22 cellular contexts compared by ENCODE assay signal in the genomic region with DNA sequence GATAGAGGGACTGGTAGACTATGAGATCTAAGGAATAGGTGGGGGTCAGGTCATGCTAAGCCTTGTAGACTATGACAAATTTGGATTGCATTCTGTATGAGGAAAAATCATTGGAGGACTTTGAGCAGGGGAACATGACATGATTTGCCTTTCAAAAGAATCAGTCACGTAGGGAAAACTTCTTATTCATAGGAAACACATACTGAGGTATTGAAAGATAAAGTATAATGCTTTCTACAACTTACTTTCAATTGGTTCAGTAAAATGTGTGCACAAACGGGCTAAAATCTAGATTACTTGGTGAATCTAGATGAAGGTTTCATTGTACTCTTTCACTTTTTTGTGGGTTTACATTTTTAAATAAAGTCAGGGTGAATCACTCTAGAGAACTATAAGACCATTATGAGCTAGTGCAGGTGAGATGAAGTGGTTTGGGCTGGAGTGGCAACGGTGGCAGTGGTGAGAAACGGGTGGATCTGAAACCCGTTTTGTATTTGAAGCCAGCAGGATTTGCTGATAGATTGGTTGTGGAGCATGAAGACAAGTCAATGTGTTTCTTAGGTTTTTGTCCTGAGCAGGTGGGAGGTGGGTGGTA. TPM values are rescaled to one million over a fixed set of nuclear protein-coding genes. Genes with fewer than 3 reads are reported as not detected.
DNase-seq lines count a peak whose midpoint lies in the region; ATAC-seq, FAIRE-seq and TF ChIP-seq lines count a peak whose summit lies in the region.
"Had no signal": no experiment of that assay in that cellular context is flagged by ENCODE, and none has a peak within 500 bp of the region (broad histone marks: within the 10 kb centered on the region; RNA-seq: fewer than 3 reads in every experiment).

No MANE protein-coding gene starts in this region.

- H3K79me2 ChIP-seq in keratinocyte (ENCODE audit: control insufficient read depth, insufficient read depth, low read length): peaks cover 8% of the 10 kb centered on the region

- H3K23ac ChIP-seq in neuronal stem cell (ENCODE audit: low read depth, low read length, poor library complexity): no peak overlapping the region

- peaks cover 27% of the 10 kb centered on the region for H3K4me1 ChIP-seq in keratinocyte (ENCODE audit: control insufficient read depth, extremely low read depth, insufficient read depth, low read length)
- no peaks in the 10 kb centered on the region for H3K4me1 ChIP-seq in colonic mucosa
- no peaks in the 10 kb centered on the region for H3K4me1 ChIP-seq in neuronal stem cell (ENCODE audit: control insufficient read depth in 2 of 2, insufficient read depth in 1 of 2, low read depth in 1 of 2, low read length in 2 of 2)

- peak; percentile 19 for DNase-seq in AG20443 (ENCODE audit: low spot score)
- peak; percentile 72 for DNase-seq in NCI-H226
- peak; percentile 93 for DNase-seq in bronchial epithelial cell (ENCODE audit: low read depth)
- no peak for DNase-seq in keratinocyte (ENCODE audit: low read depth, low spot score)
- no peak for DNase-seq in NCI-H2196 (lab: John Stamatoyannopoulos, UW; ENCODE audit: unreplicated experiment)
- DNase-seq in colonic mucosa: no peak
- DNase-seq in neuronal stem cell (ENCODE audit: low spot score): no peak
- DNase-seq: activated gamma-delta T cell treated with Interleukin-2 at 50 U/mL for 16 hours; aorta; DND-41; KG1; NCI-H1048; NCI-H2029 treated with DMSO at 0.1 percent for 48 hours; NCI-H524; right cardiac atrium; stimulated activated naive CD8-positive, alpha-beta T cell treated with anti-CD3 and anti-CD28 coated beads, Interleukin-15, amount 100 ng/mL, for 72 hours; trophoblast cell had no signal

- ATAC-seq in GM21529 (IDR thresholded peaks at IDR 0.05; ENCODE audit: unreplicated experiment): no peak
- ATAC-seq: stimulated activated naive CD8-positive, alpha-beta T cell treated with anti-CD3 and anti-CD28 coated beads, Interleukin-15, amount 100 ng/mL, for 72 hours had no signal

- H3K9ac ChIP-seq in keratinocyte (ENCODE audit: control insufficient read depth, extremely low read depth, insufficient read depth, low read length) (no peak overlapping the region), colonic mucosa (ENCODE audit: low read depth in 2 of 2, low read length in 2 of 2) (no peak overlapping the region), neuronal stem cell (ENCODE audit: low read depth, low read length, poor library complexity) (no peak overlapping the region)

- H3K4ac ChIP-seq in neuronal stem cell (ENCODE audit: low read length): no peak overlapping the region

- H3K79me1 ChIP-seq in neuronal stem cell (ENCODE audit: low read depth, low read length): no peaks in the 10 kb centered on the region

- no peaks in the 10 kb centered on the region for H3K27me3 ChIP-seq in bronchial epithelial cell (ENCODE audit: control insufficient read depth, insufficient read depth, low read length)
- no peaks in the 10 kb centered on the region for H3K27me3 ChIP-seq in keratinocyte (ENCODE audit: control insufficient read depth, extremely low read depth, insufficient read depth, low read length)
- H3K27me3 ChIP-seq in colonic mucosa: no peaks in the 10 kb centered on the region
- no peaks in the 10 kb centered on the region for H3K27me3 ChIP-seq in neuronal stem cell (ENCODE audit: control insufficient read depth in 3 of 3, insufficient read depth in 3 of 3, low read depth in 1 of 3, low read length in 3 of 3)

- no peaks in the 10 kb centered on the region for H4K20me1 ChIP-seq in keratinocyte (ENCODE audit: control insufficient read depth, extremely low read depth, insufficient read depth, low read length)

- dilution Hi-C loops in keratinocyte (cut with MboI; ENCODE audit: extremely low pct_ligation_motif_present, low sequenced_read_pairs): no loop called here

- no CpG with 5 or more reads among the region's 5 CpGs for WGBS in neuronal stem cell (ENCODE audit: extremely low coverage in 2 of 2, insufficient read length in 2 of 2, insufficient replicate concordance in 1 of 2), 2 donors

- H3K18ac ChIP-seq in neuronal stem cell (ENCODE audit: low read length): no peak overlapping the region

- no peaks in the 10 kb centered on the region for H3K9me1 ChIP-seq in keratinocyte (ENCODE audit: control insufficient read depth, extremely low read depth, insufficient read depth, low read length)

- H3K36me3 ChIP-seq in bronchial epithelial cell (ENCODE audit: control insufficient read depth, insufficient read depth, low read length): no peaks in the 10 kb centered on the region
- H3K36me3 ChIP-seq in keratinocyte (ENCODE audit: control insufficient read depth in 2 of 2, extremely low read depth in 1 of 2, insufficient read depth in 2 of 2, low read length in 2 of 2): no peaks in the 10 kb centered on the region
- no peaks in the 10 kb centered on the region for H3K36me3 ChIP-seq in colonic mucosa
- H3K36me3 ChIP-seq in neuronal stem cell (replicated peaks in 1 of 2; ENCODE audit: control insufficient read depth in 2 of 2, insufficient read depth in 2 of 2, low read length in 2 of 2): peaks cover 0 to 6% of the 10 kb centered on the region in 2 donors

- no peak overlapping the region for H2BK120ac ChIP-seq in neuronal stem cell (ENCODE audit: low read depth, low read length)

- peak overlapping the region; percentile 7 for H3K4me2 ChIP-seq in keratinocyte (ENCODE audit: control insufficient read depth, extremely low read depth, insufficient read depth, low read depth, low read length)
- H3K4me2 ChIP-seq in neuronal stem cell (ENCODE audit: insufficient read depth, low read length, poor library complexity, severe bottlenecking): no peak overlapping the region

- TF ChIP-seq CTCF in bronchial epithelial cell (IDR thresholded peaks at IDR 0.05; ENCODE audit: insufficient read depth, low read length, severe bottlenecking): no peak
- TF ChIP-seq CTCF in keratinocyte (optimal IDR thresholded peaks at IDR 0.05 in 1 of 3, IDR thresholded peaks at IDR 0.05 in 1 of 3, conservative IDR thresholded peaks at IDR 0.05 in 1 of 3; ENCODE audit: extremely low read depth in 1 of 3, insufficient read depth in 2 of 3, low read length in 3 of 3): no peak
- no peak for TF ChIP-seq CTCF in colonic mucosa (IDR thresholded peaks at IDR 0.05)

- H4K8ac ChIP-seq in neuronal stem cell (ENCODE audit: low read depth, low read length): no peak overlapping the region

- no peak for FAIRE-seq in bronchial epithelial cell (lab: Jason Lieb, UNC)
- FAIRE-seq in keratinocyte (lab: Jason Lieb, UNC): peak; percentile 85
- FAIRE-seq: endometrium, GM18507, H1 had no signal

- H3K4me3 ChIP-seq in bronchial epithelial cell (ENCODE audit: low read depth, low read length) (no peak overlapping the region), keratinocyte (ENCODE audit: control insufficient read depth in 2 of 3, extremely low read depth in 1 of 3, insufficient read depth in 2 of 3, low read depth in 1 of 3, low read length in 3 of 3) (no peak overlapping the region), colonic mucosa (no peak overlapping the region), neuronal stem cell (ENCODE audit: low read length in 2 of 2) (no peak overlapping the region)

- H2BK15ac ChIP-seq in neuronal stem cell (ENCODE audit: low read length): no peak overlapping the region

- H3K14ac ChIP-seq in neuronal stem cell (ENCODE audit: low read length): no peak overlapping the region

- intact Hi-C loops in colonic mucosa (cut with DNase I): loop anchor here (10.0 kb wide), 1 partner anchor 223 kb away; no protein-coding TSS in a partner anchor

- no peak overlapping the region for H4K91ac ChIP-seq in neuronal stem cell (ENCODE audit: low read depth, low read length, poor library complexity)

- no peak overlapping the region for H2AK5ac ChIP-seq in neuronal stem cell (ENCODE audit: low read depth, low read length)

- H3K9me3 ChIP-seq in keratinocyte (ENCODE audit: control insufficient read depth, low read depth, low read length) (no peaks in the 10 kb centered on the region), colonic mucosa (no peaks in the 10 kb centered on the region), neuronal stem cell (replicated peaks in 1 of 2; ENCODE audit: control insufficient read depth in 2 of 2, insufficient read depth in 1 of 2, low read depth in 1 of 2, low read length in 2 of 2) (peaks cover 0 to 2% of the 10 kb centered on the region in 2 donors)

- no peak overlapping the region for H2BK5ac ChIP-seq in neuronal stem cell (ENCODE audit: low read length)

- peak overlapping the region; percentile 22 for H3K27ac ChIP-seq in keratinocyte (ENCODE audit: control insufficient read depth, insufficient read depth, low read length)
- H3K27ac ChIP-seq in colonic mucosa: no peak overlapping the region
- no peak overlapping the region for H3K27ac ChIP-seq in neuronal stem cell (replicated peaks; ENCODE audit: low read length)
- H3K27ac ChIP-seq: HL-60 had no signal

- no peak overlapping the region for H2BK12ac ChIP-seq in neuronal stem cell (ENCODE audit: low read length)

- H2AFZ ChIP-seq in keratinocyte (ENCODE audit: control insufficient read depth, low read length) (peak overlapping the region; percentile 27), neuronal stem cell (ENCODE audit: low read length) (no peak overlapping the region)

RNA-seq across cellular contexts. Expression of a gene that starts 6.7 kb away (rescaled TPM):
- total RNA-seq in bronchial epithelial cell: 5.8 and 8.2 TPM in 2 replicates
- 4.9 to 11.5 TPM (median 9.1 TPM) in 3 replicates for polyA plus RNA-seq in keratinocyte
- polyA plus RNA-seq in keratinocyte (2011; ENCODE audit: low read depth): 1.9 TPM
- 2.7 and 7.6 TPM in 2 replicates for polyA plus RNA-seq in keratinocyte (2011; cell fraction: cytosol; rRNA removed)
- 10.8 and 15.6 TPM in 2 replicates for polyA plus RNA-seq in keratinocyte (2011; cell fraction: nucleus; rRNA removed)
- 4.2 and 5.0 TPM in 2 replicates for polyA plus RNA-seq in keratinocyte (2012; ENCODE audit: low replicate concordance)
- 0.66 to 7.3 TPM (median 3.7 TPM) in 3 replicates for polyA minus RNA-seq in keratinocyte
- 5.0 TPM for polyA minus RNA-seq in keratinocyte (2011; cell fraction: cytosol; rRNA and poly(A)+ RNA removed)
- 7.5 and 14.4 TPM in 2 replicates for polyA minus RNA-seq in keratinocyte (2011; cell fraction: nucleus; rRNA and poly(A)+ RNA removed)
- total RNA-seq in colonic mucosa: 1 to 10 TPM; 3.2 to 3.3 TPM
- 13.3 TPM for polyA plus RNA-seq in neuronal stem cell (2013, experiment 1 of 2)
- polyA plus RNA-seq in neuronal stem cell (2013, experiment 2 of 2): 13.9 TPM

Comparison
In these comparisons a context has a peak if more than half of its experiments do, and no peak if none do; other contexts are left out.
1. DNase-seq: peak in AG20443 (single experiment), NCI-H226 (single experiment) and bronchial epithelial cell (single experiment); none in keratinocyte (single experiment), NCI-H2196 (single experiment), colonic mucosa (single experiment) and neuronal stem cell (single experiment).